Comparison of ENCODE assay signal across 9 cellular contexts in genomic region chr11:65962136-65962564, GRCh38. TPM values are rescaled to one million over a fixed set of nuclear protein-coding genes. Genes with fewer than 3 reads are reported as not detected.
DNase-seq lines count a peak whose midpoint lies in the region; ATAC-seq, FAIRE-seq and TF ChIP-seq lines count a peak whose summit lies in the region.
"Had no signal": no experiment of that assay in that cellular context is flagged by ENCODE, and none has a peak within 500 bp of the region (broad histone marks: within the 10 kb centered on the region; RNA-seq: fewer than 3 reads in every experiment).

No MANE protein-coding gene starts in this region.

- H2BK12ac ChIP-seq in H1 (ENCODE audit: low read depth, low read length) = no peak overlapping the region

- H3K27me3 ChIP-seq in BLaER1 treated with 17β-estradiol and CSF1 and Interleukin-3, amounts not matched to agents 10 nM and 100 nM = no peaks in the 10 kb centered on the region
- no peaks in the 10 kb centered on the region for H3K27me3 ChIP-seq in H1 (replicated peaks in 1 of 4; ENCODE audit: control insufficient read depth in 3 of 4, extremely low read depth in 1 of 4, insufficient read depth in 3 of 4, low read length in 3 of 4)
- no peaks in the 10 kb centered on the region for H3K27me3 ChIP-seq in neural cell (ENCODE audit: insufficient read depth, low read depth, low read length)

- TF ChIP-seq CTCF in NB4 (IDR thresholded peaks at IDR 0.05; ENCODE audit: low read depth, low read length) (no peak), H1 (IDR thresholded peaks at IDR 0.05; ENCODE audit: control extremely low read depth in 1 of 3, insufficient read depth in 1 of 3, low read depth in 1 of 3, low read length in 3 of 3) (no peak), neural cell (IDR thresholded peaks at IDR 0.05; ENCODE audit: poor library complexity, severe bottlenecking) (no peak)

- TF ChIP-seq RAD21 in H1 (IDR thresholded peaks at IDR 0.05 in 1 of 2, conservative IDR thresholded peaks at IDR 0.05 in 1 of 2; ENCODE audit: low read depth in 2 of 2, low read length in 2 of 2) (no peak), neural cell (conservative IDR thresholded peaks at IDR 0.05) (no peak)

- ATAC-seq in GM18858 (IDR thresholded peaks at IDR 0.05; ENCODE audit: unreplicated experiment) = no peak

- TF ChIP-seq POLR2A in NB4 (IDR thresholded peaks at IDR 0.05; ENCODE audit: extremely low read depth, insufficient read length) (no peak), H1 (IDR thresholded peaks at IDR 0.05; ENCODE audit: control extremely low read depth in 1 of 2, low read depth in 2 of 2, low read length in 2 of 2) (no peak), GM12891 (IDR thresholded peaks at IDR 0.05; ENCODE audit: low read depth, low read length) (no peak)

- peak overlapping the region; percentile 85 to 100 (median 96) for H3K4me3 ChIP-seq in BLaER1 treated with 17β-estradiol and CSF1 and Interleukin-3, amounts not matched to agents 10 nM and 100 nM
- H3K4me3 ChIP-seq in NB4 (ENCODE audit: low read depth, low read length) (peak overlapping the region; percentile 97), H1 (ENCODE audit: extremely low read depth in 1 of 4, insufficient read depth in 2 of 4, low read depth in 3 of 4, low read length in 4 of 4) (peak overlapping the region; percentile 80 to 92 (median 88)), neural cell (ENCODE audit: low read length) (peak overlapping the region; percentile 97)

- H3K56ac ChIP-seq in H1 (replicated peaks; ENCODE audit: insufficient read length, low read depth, low read length) = no peak overlapping the region

- TF ChIP-seq EP300 in H1 (IDR thresholded peaks at IDR 0.05; ENCODE audit: borderline replicate concordance in 1 of 2, low read depth in 2 of 2, low read length in 2 of 2) = no peak
- TF ChIP-seq EP300 in neural cell (conservative IDR thresholded peaks at IDR 0.05; ENCODE audit: poor library complexity, severe bottlenecking) = no peak

- POLR2A ChIA-PET in H1 (lab: Charles Lee; ENCODE audit: partially characterized antibody) = interaction anchor here (0.6 to 1.6 kb wide), 10 partner anchors 9 to 109 kb away, joined by 3 to 5 read pairs (median 3); no protein-coding TSS in a partner anchor

- no peaks in the 10 kb centered on the region for H3F3A ChIP-seq in neural cell (ENCODE audit: insufficient read depth, low read length, poor library complexity, severe bottlenecking)

- H4K5ac ChIP-seq in H1 (ENCODE audit: insufficient read length, low read depth, low read length) = no peak overlapping the region

- no peak overlapping the region for H2BK5ac ChIP-seq in H1 (ENCODE audit: low read depth, low read length)

- no peak overlapping the region for H3K14ac ChIP-seq in H1 (ENCODE audit: insufficient read length)

- H3K27ac ChIP-seq in BLaER1 treated with 17β-estradiol and CSF1 and Interleukin-3, amounts not matched to agents 10 nM and 100 nM = peak overlapping the region; percentile 29 to 99 (median 97); a peak in 21 of 22 replicates
- no peak overlapping the region for H3K27ac ChIP-seq in H1 (ENCODE audit: low read depth, low read length)
- peak overlapping the region; percentile 94 for H3K27ac ChIP-seq in neural cell (ENCODE audit: low read length)

- no peaks in the 10 kb centered on the region for H3K9me3 ChIP-seq in BLaER1 treated with 17β-estradiol and CSF1 and Interleukin-3, amounts not matched to agents 10 nM and 100 nM (replicated peaks in 1 of 11)
- H3K9me3 ChIP-seq in H1 (ENCODE audit: insufficient read depth in 2 of 2, low read depth in 1 of 2, low read length in 1 of 2) (no peaks in the 10 kb centered on the region), neural cell (ENCODE audit: low read length) (no peaks in the 10 kb centered on the region)

- peaks cover 9% of the 10 kb centered on the region for H3K79me1 ChIP-seq in H1 (ENCODE audit: low read depth, low read length)

- H3K23me2 ChIP-seq in H1 (ENCODE audit: low read depth, low read length) = peaks cover 14% of the 10 kb centered on the region; the same call in 1 of the 2 replicates

- peaks cover 0 to 50% (median 34%) of the 10 kb centered on the region in 11 experiments; a peak in 17 of 22 replicates for H4K20me1 ChIP-seq in BLaER1 treated with 17β-estradiol and CSF1 and Interleukin-3, amounts not matched to agents 10 nM and 100 nM
- peaks cover 1 to 11% of the 10 kb centered on the region in 2 experiments for H4K20me1 ChIP-seq in H1 (replicated peaks in 1 of 2; ENCODE audit: control insufficient read depth in 1 of 2, insufficient read depth in 2 of 2, low read length in 2 of 2)
- no peaks in the 10 kb centered on the region for H4K20me1 ChIP-seq in neural cell (ENCODE audit: insufficient read depth)

- CTCF ChIA-PET in H1 (lab: Charles Lee; ENCODE audit: partially characterized antibody) = interaction anchor here (0.9 to 1.3 kb wide), 4 partner anchors 15 to 74 kb away, joined by 3 read pairs; partner anchors contain the start of gene FIBP

- no peak overlapping the region for H2BK15ac ChIP-seq in H1 (ENCODE audit: low read length)

- no peak overlapping the region for H3K4ac ChIP-seq in H1 (replicated peaks; ENCODE audit: insufficient read length, low read depth, low read length)

- H3K4me2 ChIP-seq in BLaER1 treated with 17β-estradiol and CSF1 and Interleukin-3, amounts not matched to agents 10 nM and 100 nM = peak overlapping the region; percentile 94 to 100 (median 98)
- H3K4me2 ChIP-seq in H1 (ENCODE audit: insufficient read depth in 1 of 2, low read depth in 2 of 2, low read length in 2 of 2) (peak overlapping the region; percentile 66 to 71), neural cell (ENCODE audit: low read length) (peak overlapping the region; percentile 59)

- H2AFZ ChIP-seq in H1 (ENCODE audit: low read length) = no peak overlapping the region
- no peak overlapping the region for H2AFZ ChIP-seq in neural cell (ENCODE audit: low read depth, low read length)

- no peaks in the 10 kb centered on the region for H3K9me2 ChIP-seq in neural cell (ENCODE audit: insufficient read depth, low read length)

- no peak overlapping the region for H4K91ac ChIP-seq in H1 (replicated peaks; ENCODE audit: insufficient read length, low read length)

- H2AK5ac ChIP-seq in H1 (ENCODE audit: low read depth, low read length) = no peak overlapping the region

- no peak overlapping the region for H4K8ac ChIP-seq in H1 (ENCODE audit: extremely low read depth, insufficient read depth, low read length)

- WGBS in H1 (ENCODE audit: extremely low coverage in 1 of 2, insufficient coverage in 1 of 2, insufficient read length in 1 of 2, insufficient replicate concordance in 2 of 2, low coverage in 1 of 2, low lambda C conversion rate in 2 of 2, missing lambda C conversion rate in 1 of 2), 2 experiments = 20% methylated on average over 11 of the region's 14 CpGs; no CpG with 5 or more reads in 1 of the 2 experiments

- H3K79me2 ChIP-seq in H1 (ENCODE audit: control insufficient read depth in 1 of 2, insufficient read depth in 2 of 2, low read length in 2 of 2) = peaks cover 11 to 21% of the 10 kb centered on the region in 2 experiments
- peaks cover 19% of the 10 kb centered on the region for H3K79me2 ChIP-seq in neural cell (replicated peaks; ENCODE audit: insufficient read depth, low read length)

- peak overlapping the region; percentile 92 to 99 (median 98) for H3K9ac ChIP-seq in BLaER1 treated with 17β-estradiol and CSF1 and Interleukin-3, amounts not matched to agents 10 nM and 100 nM
- H3K9ac ChIP-seq in H1 (replicated peaks in 1 of 4; ENCODE audit: extremely low read depth in 1 of 4, low read depth in 3 of 4, low read length in 3 of 4) = peak overlapping the region; percentile 9 to 88 (median 86)
- peak overlapping the region; percentile 95 for H3K9ac ChIP-seq in neural cell (ENCODE audit: low read length)

- FAIRE-seq in H1 (lab: Jason Lieb, UNC) (no peak), GM12891 (lab: Jason Lieb, UNC) (no peak)

- H3K4me1 ChIP-seq in BLaER1 treated with 17β-estradiol and CSF1 and Interleukin-3, amounts not matched to agents 10 nM and 100 nM = peaks cover 41 to 54% (median 45%) of the 10 kb centered on the region in 10 experiments
- peaks cover 0 to 14% (median 3%) of the 10 kb centered on the region in 4 experiments; a peak in 5 of 7 replicates for H3K4me1 ChIP-seq in H1 (replicated peaks in 1 of 4; ENCODE audit: control insufficient read depth in 3 of 4, insufficient read depth in 4 of 4, low read length in 3 of 4)

- no peak overlapping the region for H3K23ac ChIP-seq in H1 (ENCODE audit: insufficient read length)

- DNase-seq in NB4 (ENCODE audit: low read depth) = no peak
- DNase-seq in H1 (ENCODE audit: low read depth in 1 of 2, low spot score in 2 of 2) = no peak
- DNase-seq in NCI-H2081 treated with DMSO at 0.1 percent for 48 hours (lab: John Stamatoyannopoulos, UW) = no peak
- DNase-seq in AG20443 (ENCODE audit: low spot score) = no peak
- DNase-seq in GM12891 (ENCODE audit: insufficient read length, low spot score) = no peak

- no peak overlapping the region for H2BK20ac ChIP-seq in H1 (ENCODE audit: low read length)

- H3K36me3 ChIP-seq in BLaER1 treated with 17β-estradiol and CSF1 and Interleukin-3, amounts not matched to agents 10 nM and 100 nM = peaks cover 36 to 43% (median 41%) of the 10 kb centered on the region in 11 experiments
- H3K36me3 ChIP-seq in H1 (ENCODE audit: control insufficient read depth in 2 of 4, insufficient read depth in 4 of 4, low read length in 3 of 4) = peaks cover 12 to 29% (median 23%) of the 10 kb centered on the region in 4 experiments
- H3K36me3 ChIP-seq in neural cell (ENCODE audit: insufficient read depth, low read length) = no peaks in the 10 kb centered on the region

- no peak overlapping the region for H3K18ac ChIP-seq in H1 (ENCODE audit: extremely low read depth, low read length)

- no peak overlapping the region for H2BK120ac ChIP-seq in H1 (replicated peaks; ENCODE audit: low read depth, low read length)

RNA-seq across cellular contexts. Expression of gene SART1, which starts 0.6 kb away (rescaled TPM):
- 46.1 and 48.5 TPM in 2 replicates for total RNA-seq in H1 (2021; fragmentation: NEBNext Ultra II Directional; extraction: Animal tissue kit (Norgen Biotek cat#: 25700))
- polyA plus RNA-seq in H1 (2011; rRNA removed) (9.7 and 22.4 TPM in 2 replicates), neural cell (34.9 and 38.4 TPM in 2 replicates)
- 19.6 TPM for polyA plus RNA-seq in H1 (2011; cell fraction: cytosol; rRNA removed)
- 45.1 TPM for polyA plus RNA-seq in H1 (2011; cell fraction: nucleus; rRNA removed)
- polyA plus RNA-seq in H1 (2012, experiment 1 of 2) = 56.4 to 71.5 TPM (median 64.2 TPM) in 4 replicates
- polyA plus RNA-seq in H1 (2012, experiment 2 of 2) = 25.3 TPM
- 38.5 TPM for polyA plus RNA-seq in H1 (2013, experiment 1 of 2)
- polyA plus RNA-seq in H1 (2013, experiment 2 of 2) = 42.5 TPM
- 4.5 and 11.0 TPM in 2 replicates for polyA minus RNA-seq in H1 (2011; rRNA and poly(A)+ RNA removed)
- 14.8 TPM for polyA minus RNA-seq in H1 (2011; cell fraction: cytosol; rRNA and poly(A)+ RNA removed)
- polyA minus RNA-seq in H1 (2011; cell fraction: nucleus; rRNA and poly(A)+ RNA removed) = 14.4 TPM
- polyA minus RNA-seq in neural cell = 31.4 and 57.5 TPM in 2 replicates
- polyA plus RNA-seq in GM12891 (2012; ENCODE audit: low read depth, missing spikeins) = 52.9 TPM

RNA-seq across cellular contexts. Expression of gene TSGA10IP, which starts 16.9 kb away (rescaled TPM):
- 1.3 and 1.9 TPM in 2 replicates for total RNA-seq in H1 (2021; fragmentation: NEBNext Ultra II Directional; extraction: Animal tissue kit (Norgen Biotek cat#: 25700))
- polyA plus RNA-seq in H1 (2011; rRNA removed) (6.0 and 8.2 TPM in 2 replicates), neural cell (0.34 and 0.53 TPM in 2 replicates)
- 13.0 TPM for polyA plus RNA-seq in H1 (2011; cell fraction: cytosol; rRNA removed)
- polyA plus RNA-seq in H1 (2011; cell fraction: nucleus; rRNA removed) = 19.6 TPM
- 3.0 to 7.3 TPM (median 5.3 TPM) in 4 replicates for polyA plus RNA-seq in H1 (2012, experiment 1 of 2)
- polyA plus RNA-seq in H1 (2012, experiment 2 of 2) = 1.6 TPM
- polyA plus RNA-seq in H1 (2013, experiment 1 of 2) = 0.93 TPM
- 0.61 TPM for polyA plus RNA-seq in H1 (2013, experiment 2 of 2)
- 3.3 and 4.6 TPM in 2 replicates for polyA minus RNA-seq in H1 (2011; rRNA and poly(A)+ RNA removed)
- 4.3 TPM for polyA minus RNA-seq in H1 (2011; cell fraction: cytosol; rRNA and poly(A)+ RNA removed)
- polyA minus RNA-seq in H1 (2011; cell fraction: nucleus; rRNA and poly(A)+ RNA removed) = 6.5 TPM
- polyA minus RNA-seq in neural cell = not detected in 2 replicates
- not detected for polyA plus RNA-seq in GM12891 (2012; ENCODE audit: low read depth, missing spikeins)
- total RNA-seq: activated CD8-positive, alpha-beta memory T cell treated with anti-CD3 and anti-CD28 coated beads for 36 hours had no signal

RNA-seq across cellular contexts. Expression of gene EIF1AD, which starts 39.8 kb away (rescaled TPM):
- 35.8 and 39.9 TPM in 2 replicates for total RNA-seq in H1 (2021; fragmentation: NEBNext Ultra II Directional; extraction: Animal tissue kit (Norgen Biotek cat#: 25700))
- polyA plus RNA-seq in H1 (2011; rRNA removed) (29.5 and 32.6 TPM in 2 replicates), neural cell (34.9 and 35.4 TPM in 2 replicates)
- polyA plus RNA-seq in H1 (2011; cell fraction: cytosol; rRNA removed) = 31.9 TPM
- 21.0 TPM for polyA plus RNA-seq in H1 (2011; cell fraction: nucleus; rRNA removed)
- 27.2 to 28.5 TPM (median 27.4 TPM) in 4 replicates for polyA plus RNA-seq in H1 (2012, experiment 1 of 2)
- polyA plus RNA-seq in H1 (2012, experiment 2 of 2) = 17.3 TPM
- polyA plus RNA-seq in H1 (2013, experiment 1 of 2) = 22.8 TPM
- polyA plus RNA-seq in H1 (2013, experiment 2 of 2) = 22.6 TPM
- polyA minus RNA-seq in H1 (2011; rRNA and poly(A)+ RNA removed) = 55.2 and 66.1 TPM in 2 replicates
- polyA minus RNA-seq in H1 (2011; cell fraction: cytosol; rRNA and poly(A)+ RNA removed) = 21.1 TPM
- polyA minus RNA-seq in H1 (2011; cell fraction: nucleus; rRNA and poly(A)+ RNA removed) = 16.9 TPM
- polyA minus RNA-seq in neural cell = 34.3 and 36.7 TPM in 2 replicates
- polyA plus RNA-seq in GM12891 (2012; ENCODE audit: low read depth, missing spikeins) = 20.3 TPM

RNA-seq across cellular contexts. Expression of gene BANF1, which starts 40.2 kb away (rescaled TPM):
- total RNA-seq in H1 (2021; fragmentation: NEBNext Ultra II Directional; extraction: Animal tissue kit (Norgen Biotek cat#: 25700)) = 330 and 345 TPM in 2 replicates
- polyA plus RNA-seq in H1 (2011; rRNA removed) = 467 and 516 TPM in 2 replicates
- polyA plus RNA-seq in H1 (2011; cell fraction: cytosol; rRNA removed) = 279 TPM
- 196 TPM for polyA plus RNA-seq in H1 (2011; cell fraction: nucleus; rRNA removed)
- 272 to 330 TPM (median 304 TPM) in 4 replicates for polyA plus RNA-seq in H1 (2012, experiment 1 of 2)
- polyA plus RNA-seq in H1 (2012, experiment 2 of 2) = 664 TPM
- polyA plus RNA-seq in H1 (2013, experiment 1 of 2) = 388 TPM
- 393 TPM for polyA plus RNA-seq in H1 (2013, experiment 2 of 2)
- polyA minus RNA-seq in H1 (2011; rRNA and poly(A)+ RNA removed) = 77.9 and 102 TPM in 2 replicates
- polyA minus RNA-seq in H1 (2011; cell fraction: cytosol; rRNA and poly(A)+ RNA removed) = 63.5 TPM
- polyA minus RNA-seq in H1 (2011; cell fraction: nucleus; rRNA and poly(A)+ RNA removed) = 47.2 TPM
- 41.6 and 60.0 TPM in 2 replicates for polyA plus RNA-seq in neural cell
- 16.3 and 20.0 TPM in 2 replicates for polyA minus RNA-seq in neural cell
- polyA plus RNA-seq in GM12891 (2012; ENCODE audit: low read depth, missing spikeins) = 206 TPM

RNA-seq across cellular contexts. Expression of gene DRAP1, which starts 42.9 kb away (rescaled TPM):
- total RNA-seq in H1 (2021; fragmentation: NEBNext Ultra II Directional; extraction: Animal tissue kit (Norgen Biotek cat#: 25700)) = 98.7 and 108 TPM in 2 replicates
- 62.5 and 81.2 TPM in 2 replicates for polyA plus RNA-seq in H1 (2011; rRNA removed)
- 118 TPM for polyA plus RNA-seq in H1 (2011; cell fraction: cytosol; rRNA removed)
- 62.9 TPM for polyA plus RNA-seq in H1 (2011; cell fraction: nucleus; rRNA removed)
- polyA plus RNA-seq in H1 (2012, experiment 1 of 2) = 119 to 179 TPM (median 153 TPM) in 4 replicates
- 115 TPM for polyA plus RNA-seq in H1 (2012, experiment 2 of 2)
- 145 TPM for polyA plus RNA-seq in H1 (2013, experiment 1 of 2)
- 138 TPM for polyA plus RNA-seq in H1 (2013, experiment 2 of 2)
- polyA minus RNA-seq in H1 (2011; rRNA and poly(A)+ RNA removed) = 4.0 and 6.8 TPM in 2 replicates
- 38.0 TPM for polyA minus RNA-seq in H1 (2011; cell fraction: cytosol; rRNA and poly(A)+ RNA removed)
- 12.8 TPM for polyA minus RNA-seq in H1 (2011; cell fraction: nucleus; rRNA and poly(A)+ RNA removed)
- polyA plus RNA-seq in neural cell = 242 and 259 TPM in 2 replicates
- polyA minus RNA-seq in neural cell = 96.9 and 99.1 TPM in 2 replicates
- 144 TPM for polyA plus RNA-seq in GM12891 (2012; ENCODE audit: low read depth, missing spikeins)
